In the genomic region with DNA sequence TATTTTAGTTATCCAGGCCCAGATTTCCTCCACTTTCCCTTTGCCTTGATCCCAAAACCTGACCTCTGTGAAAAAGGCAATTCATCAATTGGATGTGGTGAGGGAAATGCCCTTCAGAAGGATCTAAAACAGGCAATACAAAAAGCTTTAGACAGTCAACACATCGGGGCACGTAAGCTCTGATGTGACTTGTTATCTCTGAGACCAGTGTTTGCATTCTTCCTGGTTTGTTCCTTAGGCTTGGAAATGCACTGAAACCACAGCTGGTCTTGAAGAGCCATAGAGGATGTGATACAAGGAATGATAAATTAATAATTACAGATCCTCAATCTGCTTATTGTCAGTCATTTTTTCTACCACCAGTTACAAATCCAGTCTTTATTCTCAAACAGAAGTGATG, we compare ENCODE assay signal across 1 cellular context.
TF ChIP-seq lines count a peak whose summit lies in the region.

No MANE protein-coding gene starts in this region.

TF ChIP-seq in IMR-90, 13 proteins besides CTCF, POLR2A, EP300 and RAD21:
- TF ChIP-seq SMC3 (IDR thresholded peaks at IDR 0.05; ENCODE audit: low read depth, low read length) (no peak; the same call in 1 of the 2 replicates), CEBPB (IDR thresholded peaks at IDR 0.05; ENCODE audit: low read depth, low read length) (no peak)
- TF ChIP-seq, protein P1, sequence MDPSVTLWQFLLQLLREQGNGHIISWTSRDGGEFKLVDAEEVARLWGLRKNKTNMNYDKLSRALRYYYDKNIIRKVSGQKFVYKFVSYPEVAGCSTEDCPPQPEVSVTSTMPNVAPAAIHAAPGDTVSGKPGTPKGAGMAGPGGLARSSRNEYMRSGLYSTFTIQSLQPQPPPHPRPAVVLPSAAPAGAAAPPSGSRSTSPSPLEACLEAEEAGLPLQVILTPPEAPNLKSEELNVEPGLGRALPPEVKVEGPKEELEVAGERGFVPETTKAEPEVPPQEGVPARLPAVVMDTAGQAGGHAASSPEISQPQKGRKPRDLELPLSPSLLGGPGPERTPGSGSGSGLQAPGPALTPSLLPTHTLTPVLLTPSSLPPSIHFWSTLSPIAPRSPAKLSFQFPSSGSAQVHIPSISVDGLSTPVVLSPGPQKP (IDR thresholded peaks at IDR 0.05; ENCODE audit: borderline replicate concordance, low read depth, low read length): no peak
- TF ChIP-seq, protein P2, sequence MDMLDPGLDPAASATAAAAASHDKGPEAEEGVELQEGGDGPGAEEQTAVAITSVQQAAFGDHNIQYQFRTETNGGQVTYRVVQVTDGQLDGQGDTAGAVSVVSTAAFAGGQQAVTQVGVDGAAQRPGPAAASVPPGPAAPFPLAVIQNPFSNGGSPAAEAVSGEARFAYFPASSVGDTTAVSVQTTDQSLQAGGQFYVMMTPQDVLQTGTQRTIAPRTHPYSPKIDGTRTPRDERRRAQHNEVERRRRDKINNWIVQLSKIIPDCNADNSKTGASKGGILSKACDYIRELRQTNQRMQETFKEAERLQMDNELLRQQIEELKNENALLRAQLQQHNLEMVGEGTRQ (IDR thresholded peaks at IDR 0.05; ENCODE audit: low read depth, low read length): no peak
